ENCODE assay signal across 24 cellular contexts in the genomic region with DNA sequence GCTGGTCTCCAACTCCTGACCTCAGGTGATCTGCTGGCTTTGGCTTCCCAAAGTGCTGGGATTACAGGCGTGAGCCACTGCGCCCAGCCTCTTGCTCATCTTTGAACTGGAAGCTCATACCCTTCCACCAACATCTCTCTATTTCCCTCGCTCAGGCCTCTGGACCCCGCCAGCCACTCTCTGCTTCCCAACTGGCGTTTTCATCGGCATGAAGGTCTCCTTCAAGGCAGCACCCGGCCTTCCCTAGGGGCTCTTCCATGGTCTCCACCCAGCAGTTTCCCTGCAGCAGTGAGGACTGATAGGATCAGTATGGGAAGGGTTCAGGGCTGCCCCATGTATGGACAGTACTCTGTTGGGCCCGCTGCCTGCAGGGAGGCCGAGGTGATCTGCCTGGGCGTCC.
"Had no signal": no experiment of that assay in that cellular context is flagged by ENCODE, and none has a peak within 500 bp of the region (broad histone marks: within the 10 kb centered on the region; RNA-seq: fewer than 3 reads in every experiment).

No MANE protein-coding gene starts in this region.

- FAIRE-seq: endothelial cell of umbilical vein, urothelium cell line had no signal

- H3K27ac ChIP-seq: body of pancreas, cardiac muscle cell, suprapubic skin, tibial nerve had no signal

- H3K9me3 ChIP-seq: body of pancreas, mucosa of descending colon, suprapubic skin, tibial nerve had no signal

- DNase-seq: activated CD4-positive, alpha-beta T cell treated with anti-CD3 and anti-CD28 coated beads, Interleukin-2, amount 10 ng/mL, durations not matched to agents 7 days and 5 days; activated CD8-positive, alpha-beta T cell treated with anti-CD3 and anti-CD28 coated beads, Interleukin-2, amount 10 ng/mL, durations not matched to agents 7 days and 5 days; activated naive CD4-positive, alpha-beta T cell treated with Interleukin-2 at 50 U/mL for 16 hours; anterior cingulate cortex; dermis blood vessel endothelial cell; effector CD8-positive, alpha-beta T cell; foreskin melanocyte; glutamatergic neuron; hippocampal formation; mesenchymal stem cell; retina; stimulated activated CD4-positive, alpha-beta T cell treated with anti-CD3 and anti-CD28 coated beads, Interleukin-12 subunit alpha, Interleukin-12 subunit beta, amount 100 ng/mL, for 4 hours; stimulated activated CD4-positive, alpha-beta T cell treated with anti-CD3 and anti-CD28 coated beads, Interleukin-4, amount 100 ng/mL, for 4 hours; stimulated activated naive CD8-positive, alpha-beta T cell treated with anti-CD3 and anti-CD28 coated beads, Interleukin-15, amount 100 ng/mL, for 72 hours had no signal

- H3K4me3 ChIP-seq: body of pancreas, cardiac muscle cell, mucosa of descending colon, suprapubic skin, tibial nerve had no signal

- H3K27me3 ChIP-seq: body of pancreas, cardiac muscle cell, suprapubic skin, tibial nerve had no signal

- H3K36me3 ChIP-seq: cardiac muscle cell, suprapubic skin, tibial nerve had no signal

- ATAC-seq: activated CD4-positive, CD25-positive, alpha-beta regulatory T cell treated with anti-CD3 and anti-CD28 coated beads, Interleukin-2, amount 50 U/mL, for 24 hours; activated CD8-positive, alpha-beta T cell treated with anti-CD3 and anti-CD28 coated beads, Interleukin-2, amount 10 ng/mL, durations not matched to agents 7 days and 5 days; body of pancreas; esophagus mucosa; mucosa of descending colon; SK-N-SH treated with all-trans-retinoic acid at 6 μM for 48 hours had no signal
